9 cellular contexts compared by ENCODE assay signal in genomic region chr5:154642499-154643245, GRCh38.
DNase-seq lines count a peak whose midpoint lies in the region; ATAC-seq, FAIRE-seq and TF ChIP-seq lines count a peak whose summit lies in the region.
"Had no signal": no experiment of that assay in that cellular context is flagged by ENCODE, and none has a peak within 500 bp of the region (broad histone marks: within the 10 kb centered on the region; RNA-seq: fewer than 3 reads in every experiment).

No MANE protein-coding gene starts in this region.

- 38 to 71% (median 51%) methylated on average over 12 of the region's 12 CpGs for WGBS in psoas muscle, 3 donors

- H3K36me3 ChIP-seq in endothelial cell of umbilical vein (ENCODE audit: control insufficient read depth in 2 of 2, extremely low read depth in 1 of 2, insufficient read depth in 2 of 2, low read length in 2 of 2) (no peaks in the 10 kb centered on the region), psoas muscle (ENCODE audit: insufficient read depth in 1 of 2, low read depth in 1 of 2) (no peaks in the 10 kb centered on the region)

- TF ChIP-seq CTCF in endothelial cell of umbilical vein (IDR thresholded peaks at IDR 0.05; ENCODE audit: extremely low read depth in 1 of 2, insufficient read depth in 1 of 2, low read depth in 1 of 2, low read length in 2 of 2): peak; percentile 24 to 72
- peak; percentile 46 for TF ChIP-seq CTCF in psoas muscle (IDR thresholded peaks at IDR 0.05)

- H3K9me3 ChIP-seq in endothelial cell of umbilical vein (replicated peaks; ENCODE audit: control insufficient read depth, insufficient read depth, low read length) (no peaks in the 10 kb centered on the region), psoas muscle (no peaks in the 10 kb centered on the region)

- H3K9ac ChIP-seq in endothelial cell of umbilical vein (replicated peaks; ENCODE audit: extremely low read depth, insufficient read depth, low read length): no peak overlapping the region

- no peak overlapping the region for H3K4me2 ChIP-seq in endothelial cell of umbilical vein (ENCODE audit: insufficient read depth, low read length)

- TF ChIP-seq POLR2A in endothelial cell of umbilical vein (IDR thresholded peaks at IDR 0.05; ENCODE audit: low read depth, low read length): no peak

- H3K27ac ChIP-seq in endothelial cell of umbilical vein (ENCODE audit: insufficient read depth, low read depth, low read length) (no peak overlapping the region), psoas muscle (no peak overlapping the region)

- H3K4me1 ChIP-seq in endothelial cell of umbilical vein (ENCODE audit: control insufficient read depth, extremely low read depth, insufficient read depth, low read length): peaks cover 6% of the 10 kb centered on the region
- peaks cover 4% of the 10 kb centered on the region for H3K4me1 ChIP-seq in psoas muscle

- peak in 3 of 4 donors; percentile 65 to 79 (median 73) for ATAC-seq in psoas muscle
- ATAC-seq in activated CD4-positive, CD25-positive, alpha-beta regulatory T cell treated with anti-CD3 and anti-CD28 coated beads, Interleukin-2, amount 50 U/mL, for 24 hours: no peak

- dilution Hi-C loops in endothelial cell of umbilical vein (cut with MboI; ENCODE audit: extremely low pct_ligation_motif_present, low sequenced_read_pairs): no loop called here

- no peak for FAIRE-seq in endothelial cell of umbilical vein (lab: Jason Lieb, UNC)
- FAIRE-seq: A204.1 had no signal

- DNase-seq in DMS79 treated with DMSO at 0.1 percent for 48 hours (lab: John Stamatoyannopoulos, UW) (peak; percentile 2), DMS79 (lab: John Stamatoyannopoulos, UW) (no peak), NCI-H526 (lab: John Stamatoyannopoulos, UW) (peak; percentile 11 to 62), endothelial cell of umbilical vein (ENCODE audit: low read depth, low spot score) (peak; percentile 46), psoas muscle (no peak), NCI-H2107 (lab: John Stamatoyannopoulos, UW) (no peak), inferior parietal cortex (ENCODE audit: extremely low spot score) (no peak)

- no TSS peak for BruUV-seq in endothelial cell of umbilical vein (replicated peaks; lab: Mats Ljungman, UMichigan)

- H3K9me1 ChIP-seq in endothelial cell of umbilical vein (replicated peaks; ENCODE audit: control insufficient read depth, extremely low read depth, insufficient read depth, low read length): no peaks in the 10 kb centered on the region

- CTCF ChIA-PET in endothelial cell of umbilical vein (lab: Charles Lee): interaction anchor here (0.6 to 2.6 kb wide), 6 partner anchors 9 to 668 kb away, joined by 3 to 11 read pairs (median 4); no protein-coding TSS in a partner anchor

- no peaks in the 10 kb centered on the region for H3K79me2 ChIP-seq in endothelial cell of umbilical vein (ENCODE audit: control insufficient read depth, insufficient read depth, low read length)

- H4K20me1 ChIP-seq in endothelial cell of umbilical vein (replicated peaks; ENCODE audit: control insufficient read depth, extremely low read depth, insufficient read depth, low read length): no peaks in the 10 kb centered on the region

- POLR2A ChIA-PET in endothelial cell of umbilical vein (lab: Charles Lee): no interaction called here

- intact Hi-C loops in endothelial cell of umbilical vein (cut with micrococcal nuclease) (no loop called here), psoas muscle (cut with DNase I) (loop anchor here in 1 of 2 donors (5.0 kb wide), 1 partner anchor 175 kb away; no protein-coding TSS in a partner anchor)

- no peak overlapping the region for H2AFZ ChIP-seq in endothelial cell of umbilical vein (ENCODE audit: low read depth, low read length)

- H3K4me3 ChIP-seq in endothelial cell of umbilical vein (replicated peaks in 1 of 3; ENCODE audit: insufficient read depth in 1 of 3, low read depth in 1 of 3, low read length in 3 of 3) (no peak overlapping the region), psoas muscle (no peak overlapping the region)

- peaks cover 0 to 3% of the 10 kb centered on the region in 2 experiments for H3K27me3 ChIP-seq in endothelial cell of umbilical vein (ENCODE audit: control insufficient read depth in 2 of 2, insufficient read depth in 2 of 2, low read length in 2 of 2)
- no peaks in the 10 kb centered on the region for H3K27me3 ChIP-seq in psoas muscle (ENCODE audit: insufficient read depth in 3 of 3, low read length in 2 of 3)

TF ChIP-seq in endothelial cell of umbilical vein, 7 proteins besides CTCF, POLR2A, EP300 and RAD21:
- no peak for TF ChIP-seq POLR2AphosphoS5 (IDR thresholded peaks at IDR 0.05; ENCODE audit: insufficient read depth, low read depth, low read length)

Comparison
In these comparisons a context has a peak if more than half of its experiments do, and no peak if none do; other contexts are left out.
1. DNase-seq: peak in DMS79 treated with DMSO at 0.1 percent for 48 hours (single experiment), NCI-H526 (2 of 2) and endothelial cell of umbilical vein (single experiment); none in DMS79 (single experiment), psoas muscle (0 of 2), NCI-H2107 (single experiment) and inferior parietal cortex (single experiment).
2. ATAC-seq: peak in psoas muscle (3 of 4); none in activated CD4-positive, CD25-positive, alpha-beta regulatory T cell treated with anti-CD3 and anti-CD28 coated beads, Interleukin-2, amount 50 U/mL, for 24 hours (0 of 2).